Comparison of ENCODE assay signal across 16 cellular contexts in the genomic region with DNA sequence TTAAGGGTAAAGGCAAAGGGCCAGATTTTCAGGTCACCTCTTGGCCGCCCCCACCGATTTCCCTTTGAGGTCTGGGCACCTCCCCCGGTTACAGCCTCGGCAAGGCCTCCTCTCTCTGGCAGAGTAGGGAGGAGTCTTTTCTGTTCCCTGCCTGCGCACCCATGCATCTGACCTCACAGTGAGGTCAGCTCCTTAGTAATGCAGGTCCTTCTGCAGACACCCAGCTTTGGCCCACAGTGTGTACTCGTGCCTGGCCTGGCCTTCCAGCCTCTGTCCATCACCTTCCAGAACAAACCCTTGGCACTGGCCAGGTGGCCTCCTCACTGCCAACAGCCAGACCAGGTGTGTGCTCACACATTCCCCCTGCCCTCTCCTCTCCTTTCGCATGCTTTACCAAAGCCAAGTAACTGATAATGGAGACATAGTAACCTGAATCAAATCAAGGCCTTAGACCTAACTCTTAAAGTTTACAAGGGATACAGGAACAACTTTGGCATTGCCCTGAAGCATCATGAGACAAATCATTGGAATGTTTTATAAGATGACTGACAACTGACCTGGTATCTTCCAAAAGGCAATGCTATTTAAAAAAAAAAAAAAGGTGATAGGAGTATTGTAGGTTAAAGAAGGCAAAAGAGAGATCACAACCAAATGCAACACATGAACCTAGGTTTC.
DNase-seq lines count a peak whose midpoint lies in the region; ATAC-seq and TF ChIP-seq lines count a peak whose summit lies in the region.
"Had no signal": no experiment of that assay in that cellular context is flagged by ENCODE, and none has a peak within 500 bp of the region (broad histone marks: within the 10 kb centered on the region; RNA-seq: fewer than 3 reads in every experiment).

No MANE protein-coding gene starts in this region.

- BruUV-seq in HCT116 (replicated peaks; lab: Mats Ljungman, UMichigan) = no TSS peak

- WGBS in esophagus squamous epithelium, 2 donors = 58 to 73% methylated on average over 4 to 6 of the region's 7 CpGs

- no peaks in the 10 kb centered on the region for H3K36me3 ChIP-seq in HCT116 (ENCODE audit: control insufficient read depth in 1 of 2, insufficient read depth in 2 of 2, low read length in 2 of 2)
- H3K36me3 ChIP-seq in adipocyte (ENCODE audit: control insufficient read depth, insufficient read depth, low read length, severe bottlenecking) = no peaks in the 10 kb centered on the region
- no peaks in the 10 kb centered on the region for H3K36me3 ChIP-seq in esophagus squamous epithelium
- H3K36me3 ChIP-seq in tibial artery = no peaks in the 10 kb centered on the region
- H3K36me3 ChIP-seq: prostate gland, upper lobe of left lung had no signal

- intact Hi-C loops in HCT116 (cut with micrococcal nuclease) = no loop called here
- intact Hi-C loops in esophagus squamous epithelium (cut with DNase I) = no loop called here
- intact Hi-C loops in tibial artery (cut with DNase I; ENCODE audit: low total_unique reads) = no loop called here

- TF ChIP-seq POLR2A in HCT116 (IDR thresholded peaks at IDR 0.05; ENCODE audit: borderline replicate concordance, extremely low read depth, insufficient read depth, insufficient read length) = no peak
- no peak for TF ChIP-seq POLR2A in esophagus squamous epithelium (IDR thresholded peaks at IDR 0.05)

- RAD21 ChIA-PET in HCT116 (lab: Charles Lee; ENCODE audit: low non-redundant PET in 1 of 2, low total read pairs in 2 of 2, uncharacterized antibody in 2 of 2, unreplicated experiment in 2 of 2) = interaction anchor here in 1 of 2 experiments (1.0 kb wide), 1 partner anchor 56 kb away, joined by 3 read pairs; no protein-coding TSS in a partner anchor

- CTCF ChIA-PET in HCT116 (lab: Charles Lee) = no interaction called here

- H3K4me3 ChIP-seq in HCT116 (replicated peaks in 1 of 2; ENCODE audit: low read depth in 1 of 2, low read length in 2 of 2) (no peak overlapping the region), adipocyte (ENCODE audit: low read length) (no peak overlapping the region), esophagus squamous epithelium (no peak overlapping the region), skin epidermis (no peak overlapping the region), tibial artery (no peak overlapping the region)
- H3K4me3 ChIP-seq: GM12878, mucosa of descending colon, prostate gland, upper lobe of left lung had no signal

- H3K4me2 ChIP-seq in HCT116 (ENCODE audit: low read length) = peak overlapping the region; percentile 40

- H3K27ac ChIP-seq in HCT116 (ENCODE audit: low read depth, low read length) (no peak overlapping the region), esophagus squamous epithelium (peak overlapping the region; percentile 71 to 82 (median 78)), skin epidermis (peak overlapping the region in 15 of 21 experiments; percentile 23 to 89 (median 59)), tibial artery (no peak overlapping the region)

- no peaks in the 10 kb centered on the region for H3K9me2 ChIP-seq in HCT116 (ENCODE audit: insufficient read depth)

- no peaks in the 10 kb centered on the region for H3K27me3 ChIP-seq in HCT116 (ENCODE audit: insufficient read depth, low read length)
- H3K27me3 ChIP-seq in adipocyte (replicated peaks; ENCODE audit: control insufficient read depth, insufficient read depth, low read length) = no peaks in the 10 kb centered on the region
- H3K27me3 ChIP-seq in esophagus squamous epithelium = no peaks in the 10 kb centered on the region
- H3K27me3 ChIP-seq in tibial artery = no peaks in the 10 kb centered on the region
- H3K27me3 ChIP-seq: upper lobe of left lung had no signal

- peaks cover 5 to 56% of the 10 kb centered on the region in 2 experiments; a peak in 3 of 4 replicates for H3K4me1 ChIP-seq in HCT116 (ENCODE audit: control insufficient read depth in 1 of 2, insufficient read depth in 2 of 2, low read length in 2 of 2)
- H3K4me1 ChIP-seq in adipocyte (ENCODE audit: control insufficient read depth, insufficient read depth, low read length) = peaks cover 70% of the 10 kb centered on the region
- peaks cover 22 to 93% (median 29%) of the 10 kb centered on the region in 3 donors for H3K4me1 ChIP-seq in esophagus squamous epithelium
- H3K4me1 ChIP-seq in tibial artery = peaks cover 0 to 22% (median 11%) of the 10 kb centered on the region in 4 donors
- H3K4me1 ChIP-seq: prostate gland had no signal

- no peak for DNase-seq in HCT116 (ENCODE audit: low read depth, low spot score)
- DNase-seq in adipocyte (ENCODE audit: low read depth) = no peak
- no peak for DNase-seq in esophagus squamous epithelium (lab: John Stamatoyannopoulos, UW)
- DNase-seq in GM20000 (ENCODE audit: low spot score) = no peak
- DNase-seq in effector CD8-positive, alpha-beta T cell (lab: John Stamatoyannopoulos, UW) = no peak
- no peak for DNase-seq in tibial artery
- DNase-seq: activated CD4-positive, CD25-positive, alpha-beta regulatory T cell treated with anti-CD3 and anti-CD28 coated beads, Interleukin-2, amount 50 U/mL, for 72 hours; activated naive CD8-positive, alpha-beta T cell treated with anti-CD3 and anti-CD28 coated beads for 36 hours; foreskin melanocyte; mucosa of descending colon; T-cell; upper lobe of left lung had no signal

- H3K9me3 ChIP-seq in HCT116 (ENCODE audit: control insufficient read depth in 1 of 2, insufficient read depth in 1 of 2, low read depth in 1 of 2, low read length in 2 of 2) (no peaks in the 10 kb centered on the region), adipocyte (ENCODE audit: control insufficient read depth, low read length) (no peaks in the 10 kb centered on the region), esophagus squamous epithelium (no peaks in the 10 kb centered on the region), tibial artery (no peaks in the 10 kb centered on the region)
- H3K9me3 ChIP-seq: mucosa of descending colon, prostate gland, upper lobe of left lung had no signal

- TF ChIP-seq CTCF in HCT116 (IDR thresholded peaks at IDR 0.05 in 2 of 3, conservative IDR thresholded peaks at IDR 0.05 in 1 of 3; ENCODE audit: borderline replicate concordance in 1 of 3, insufficient read depth in 1 of 3, low read depth in 2 of 3, low read length in 2 of 3) (no peak), esophagus squamous epithelium (IDR thresholded peaks at IDR 0.05) (no peak), GM20000 (IDR thresholded peaks at IDR 0.05; ENCODE audit: extremely low read depth, missing control alignments) (no peak), tibial artery (IDR thresholded peaks at IDR 0.05) (no peak)

- POLR2A ChIA-PET in HCT116 (lab: Charles Lee) = no interaction called here

- no peaks in the 10 kb centered on the region for H4K20me1 ChIP-seq in HCT116 (ENCODE audit: insufficient read depth)

- no peak for TF ChIP-seq RAD21 in HCT116 (IDR thresholded peaks at IDR 0.05; ENCODE audit: low read depth)

- ATAC-seq in HCT116 (peak; percentile 56; the same call in 1 of the 2 replicates), GM21619 (IDR thresholded peaks at IDR 0.05; ENCODE audit: unreplicated experiment) (no peak)
- ATAC-seq: GM12878, mucosa of descending colon, T-cell had no signal

- no peak overlapping the region for H2AFZ ChIP-seq in HCT116 (ENCODE audit: low read depth, low read length, poor library complexity, severe bottlenecking)

- H3K79me2 ChIP-seq in HCT116 (ENCODE audit: insufficient read depth, low read length) = no peaks in the 10 kb centered on the region

- no peak overlapping the region for H3K9ac ChIP-seq in HCT116 (ENCODE audit: low read length)
- peak overlapping the region; percentile 54 for H3K9ac ChIP-seq in adipocyte (ENCODE audit: low read length)

TF ChIP-seq in HCT116, 20 proteins besides CTCF, POLR2A, EP300 and RAD21:
- TF ChIP-seq CBX3 (IDR thresholded peaks at IDR 0.05; ENCODE audit: low read depth) (no peak), SIN3A (IDR thresholded peaks at IDR 0.05; ENCODE audit: low read depth) (no peak), ZFX (IDR thresholded peaks at IDR 0.05) (no peak), POLR2AphosphoS5 (IDR thresholded peaks at IDR 0.05; ENCODE audit: low read depth, low read length) (no peak), EGR1 (IDR thresholded peaks at IDR 0.05; ENCODE audit: low read depth) (no peak), CEBPB (IDR thresholded peaks at IDR 0.05; ENCODE audit: low read depth) (no peak), EZH2 (IDR thresholded peaks at IDR 0.05) (no peak), SP1 (IDR thresholded peaks at IDR 0.05; ENCODE audit: low read depth) (no peak), ZNF274 (IDR thresholded peaks at IDR 0.05; ENCODE audit: low read depth, low read length) (no peak), TCF7L2 (IDR thresholded peaks at IDR 0.05; ENCODE audit: borderline replicate concordance, extremely low read depth, insufficient read depth, insufficient read length) (no peak), SRF (IDR thresholded peaks at IDR 0.05; ENCODE audit: low read depth) (no peak), EZH2phosphoT487 (IDR thresholded peaks at IDR 0.05; ENCODE audit: borderline replicate concordance) (no peak), ELF1 (IDR thresholded peaks at IDR 0.05; ENCODE audit: borderline replicate concordance, low read depth) (no peak), YY1 (IDR thresholded peaks at IDR 0.05; ENCODE audit: extremely low read depth, insufficient replicate concordance, low read depth, low read length) (no peak)
- TF ChIP-seq, protein P1, sequence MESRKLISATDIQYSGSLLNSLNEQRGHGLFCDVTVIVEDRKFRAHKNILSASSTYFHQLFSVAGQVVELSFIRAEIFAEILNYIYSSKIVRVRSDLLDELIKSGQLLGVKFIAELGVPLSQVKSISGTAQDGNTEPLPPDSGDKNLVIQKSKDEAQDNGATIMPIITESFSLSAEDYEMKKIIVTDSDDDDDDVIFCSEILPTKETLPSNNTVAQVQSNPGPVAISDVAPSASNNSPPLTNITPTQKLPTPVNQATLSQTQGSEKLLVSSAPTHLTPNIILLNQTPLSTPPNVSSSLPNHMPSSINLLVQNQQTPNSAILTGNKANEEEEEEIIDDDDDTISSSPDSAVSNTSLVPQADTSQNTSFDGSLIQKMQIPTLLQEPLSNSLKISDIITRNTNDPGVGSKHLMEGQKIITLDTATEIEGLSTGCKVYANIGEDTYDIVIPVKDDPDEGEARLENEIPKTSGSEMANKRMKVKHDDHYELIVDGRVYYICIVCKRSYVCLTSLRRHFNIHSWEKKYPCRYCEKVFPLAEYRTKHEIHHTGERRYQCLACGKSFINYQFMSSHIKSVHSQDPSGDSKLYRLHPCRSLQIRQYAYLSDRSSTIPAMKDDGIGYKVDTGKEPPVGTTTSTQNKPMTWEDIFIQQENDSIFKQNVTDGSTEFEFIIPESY (IDR thresholded peaks at IDR 0.05; ENCODE audit: extremely low read depth, insufficient replicate concordance, low read length) = no peak
- TF ChIP-seq, protein P2, sequence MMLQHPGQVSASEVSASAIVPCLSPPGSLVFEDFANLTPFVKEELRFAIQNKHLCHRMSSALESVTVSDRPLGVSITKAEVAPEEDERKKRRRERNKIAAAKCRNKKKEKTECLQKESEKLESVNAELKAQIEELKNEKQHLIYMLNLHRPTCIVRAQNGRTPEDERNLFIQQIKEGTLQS (IDR thresholded peaks at IDR 0.05) = no peak
TF ChIP-seq in HCT116: peak in this region for 0.

Comparison
In these comparisons a context has a peak if more than half of its experiments do, and no peak if none do; other contexts are left out.
1. H3K27ac ChIP-seq: peak in esophagus squamous epithelium (4 of 4) and skin epidermis (15 of 21); none in HCT116 (single experiment) and tibial artery (0 of 2).